In the genomic region with DNA sequence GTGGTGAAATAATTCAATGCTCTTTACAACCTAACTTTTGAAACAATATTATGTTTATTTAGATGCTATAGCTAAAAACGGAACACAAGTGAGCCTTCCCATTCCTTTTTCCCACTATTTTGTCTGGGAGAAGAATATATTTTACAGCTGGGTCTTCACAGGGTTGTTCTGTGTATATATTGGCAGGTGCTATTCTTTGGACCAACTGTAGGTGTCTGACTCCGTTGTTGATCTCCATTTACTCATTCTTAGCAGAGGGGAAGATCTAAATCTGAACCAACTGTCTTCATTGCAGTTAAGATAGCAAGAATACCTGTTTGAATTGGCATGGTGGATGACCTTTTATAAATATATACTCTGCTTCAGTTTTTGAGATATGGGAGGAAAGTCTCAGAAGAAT, we compare ENCODE assay signal across 11 cellular contexts.
A peak's percentile ranks its signal among the peaks of the same experiment; 100 is the strongest.
DNase-seq lines count a peak whose midpoint lies in the region; ATAC-seq and TF ChIP-seq lines count a peak whose summit lies in the region.
"Had no signal": no experiment of that assay in that cellular context is flagged by ENCODE, and none has a peak within 500 bp of the region (broad histone marks: within the 10 kb centered on the region; RNA-seq: fewer than 3 reads in every experiment).

No MANE protein-coding gene starts in this region.

- ATAC-seq in activated CD8-positive, alpha-beta T cell treated with anti-CD3 and anti-CD28 coated beads for 36 hours = no peak
- ATAC-seq in activated CD8-positive, alpha-beta T cell treated with anti-CD3 and anti-CD28 coated beads, Interleukin-2, amount 10 ng/mL, durations not matched to agents 7 days and 5 days = no peak
- ATAC-seq in HG02885 (IDR thresholded peaks at IDR 0.05; ENCODE audit: poor library complexity, unreplicated experiment) (peak; percentile 93), SK-N-SH treated with all-trans-retinoic acid at 6 μM for 48 hours (peak; percentile 65)
- ATAC-seq in stimulated activated memory B cell treated with anti-CD40 and anti-IgM and Interleukin-4, amounts not matched to agents 10 μg/mL and 1 μg/mL and 100 μg/mL, for 72 hours = peak; percentile 41
- ATAC-seq: activated naive CD8-positive, alpha-beta T cell treated with anti-CD3 and anti-CD28 coated beads, Interleukin-2, amount 50 U/mL, for 24 hours had no signal

- peak; percentile 26 for TF ChIP-seq CTCF in activated CD8-positive, alpha-beta T cell treated with anti-CD3 and anti-CD28 coated beads for 36 hours (IDR thresholded peaks at IDR 0.05)

- no peak overlapping the region for H3K4me3 Mint-ChIP-seq in activated CD8-positive, alpha-beta T cell treated with anti-CD3 and anti-CD28 coated beads for 36 hours
- no peak overlapping the region for H3K4me3 Mint-ChIP-seq in activated CD8-positive, alpha-beta T cell treated with anti-CD3 and anti-CD28 coated beads, Interleukin-2, amount 10 ng/mL, durations not matched to agents 7 days and 5 days
- H3K4me3 Mint-ChIP-seq in stimulated activated memory B cell treated with anti-CD40 and anti-IgM and Interleukin-4, amounts not matched to agents 10 μg/mL and 1 μg/mL and 100 μg/mL, for 72 hours = no peak overlapping the region
- H3K4me3 Mint-ChIP-seq: activated naive CD8-positive, alpha-beta T cell treated with anti-CD3 and anti-CD28 coated beads, Interleukin-2, amount 50 U/mL, for 24 hours had no signal

- H3K36me3 Mint-ChIP-seq in activated CD8-positive, alpha-beta T cell treated with anti-CD3 and anti-CD28 coated beads for 36 hours (ENCODE audit: low read depth) = no peaks in the 10 kb centered on the region
- no peaks in the 10 kb centered on the region for H3K36me3 Mint-ChIP-seq in activated CD8-positive, alpha-beta T cell treated with anti-CD3 and anti-CD28 coated beads, Interleukin-2, amount 10 ng/mL, durations not matched to agents 7 days and 5 days (ENCODE audit: low read depth)
- H3K36me3 Mint-ChIP-seq in stimulated activated memory B cell treated with anti-CD40 and anti-IgM and Interleukin-4, amounts not matched to agents 10 μg/mL and 1 μg/mL and 100 μg/mL, for 72 hours = no peaks in the 10 kb centered on the region

- DNase-seq in activated CD8-positive, alpha-beta T cell treated with anti-CD3 and anti-CD28 coated beads for 36 hours = no peak
- DNase-seq in activated CD8-positive, alpha-beta T cell treated with anti-CD3 and anti-CD28 coated beads, Interleukin-2, amount 10 ng/mL, durations not matched to agents 7 days and 5 days = no peak
- DNase-seq in HPDE6-E6E7 (ENCODE audit: extremely low spot score) = no peak
- no peak for DNase-seq in GM03348 (ENCODE audit: low spot score)
- no peak for DNase-seq in COLO668 (lab: John Stamatoyannopoulos, UW; ENCODE audit: unreplicated experiment)
- DNase-seq: activated naive CD8-positive, alpha-beta T cell treated with anti-CD3 and anti-CD28 coated beads, Interleukin-2, amount 50 U/mL, for 24 hours; NK-92 treated with Interleukin-12 subunit alpha and Interleukin-12 subunit beta, amount 100 ng/mL, for 24 hours; stimulated activated CD4-positive, alpha-beta T cell treated with anti-CD3 and anti-CD28 coated beads, Interleukin-1b, Interleukin-23, amount 100 ng/mL, for 48 hours had no signal

- no peak overlapping the region for H3K27ac Mint-ChIP-seq in activated CD8-positive, alpha-beta T cell treated with anti-CD3 and anti-CD28 coated beads for 36 hours
- no peak overlapping the region for H3K27ac Mint-ChIP-seq in activated CD8-positive, alpha-beta T cell treated with anti-CD3 and anti-CD28 coated beads, Interleukin-2, amount 10 ng/mL, durations not matched to agents 7 days and 5 days
- H3K27ac Mint-ChIP-seq in stimulated activated memory B cell treated with anti-CD40 and anti-IgM and Interleukin-4, amounts not matched to agents 10 μg/mL and 1 μg/mL and 100 μg/mL, for 72 hours = no peak overlapping the region
- H3K27ac Mint-ChIP-seq: activated naive CD8-positive, alpha-beta T cell treated with anti-CD3 and anti-CD28 coated beads, Interleukin-2, amount 50 U/mL, for 24 hours had no signal

- H3K4me1 Mint-ChIP-seq in activated CD8-positive, alpha-beta T cell treated with anti-CD3 and anti-CD28 coated beads for 36 hours (ENCODE audit: low read depth) = no peaks in the 10 kb centered on the region
- no peaks in the 10 kb centered on the region for H3K4me1 Mint-ChIP-seq in activated CD8-positive, alpha-beta T cell treated with anti-CD3 and anti-CD28 coated beads, Interleukin-2, amount 10 ng/mL, durations not matched to agents 7 days and 5 days (ENCODE audit: low read depth)
- H3K4me1 Mint-ChIP-seq in stimulated activated memory B cell treated with anti-CD40 and anti-IgM and Interleukin-4, amounts not matched to agents 10 μg/mL and 1 μg/mL and 100 μg/mL, for 72 hours = peaks cover 9% of the 10 kb centered on the region
- H3K4me1 Mint-ChIP-seq: activated naive CD8-positive, alpha-beta T cell treated with anti-CD3 and anti-CD28 coated beads, Interleukin-2, amount 50 U/mL, for 24 hours had no signal

- H3K27me3 Mint-ChIP-seq in activated CD8-positive, alpha-beta T cell treated with anti-CD3 and anti-CD28 coated beads for 36 hours = no peaks in the 10 kb centered on the region
- no peaks in the 10 kb centered on the region for H3K27me3 Mint-ChIP-seq in activated CD8-positive, alpha-beta T cell treated with anti-CD3 and anti-CD28 coated beads, Interleukin-2, amount 10 ng/mL, durations not matched to agents 7 days and 5 days (ENCODE audit: low read depth)
- H3K27me3 Mint-ChIP-seq in stimulated activated memory B cell treated with anti-CD40 and anti-IgM and Interleukin-4, amounts not matched to agents 10 μg/mL and 1 μg/mL and 100 μg/mL, for 72 hours = no peaks in the 10 kb centered on the region
- H3K27me3 Mint-ChIP-seq: activated naive CD8-positive, alpha-beta T cell treated with anti-CD3 and anti-CD28 coated beads, Interleukin-2, amount 50 U/mL, for 24 hours had no signal

- CTCF ChIA-PET in activated CD8-positive, alpha-beta T cell treated with anti-CD3 and anti-CD28 coated beads for 36 hours (lab: Charles Lee) = interaction anchor here (0.6 kb wide), 1 partner anchor 20 kb away, joined by 3 read pairs; no protein-coding TSS in a partner anchor
- CTCF ChIA-PET in activated CD8-positive, alpha-beta T cell treated with anti-CD3 and anti-CD28 coated beads, Interleukin-2, amount 10 ng/mL, durations not matched to agents 7 days and 5 days (lab: Charles Lee) = interaction anchor here (1.2 kb wide), 1 partner anchor 230 kb away, joined by 3 read pairs; no protein-coding TSS in a partner anchor

- intact Hi-C loops in activated CD8-positive, alpha-beta T cell treated with anti-CD3 and anti-CD28 coated beads for 36 hours (cut with micrococcal nuclease) = no loop called here

- POLR2A ChIA-PET in activated CD8-positive, alpha-beta T cell treated with anti-CD3 and anti-CD28 coated beads for 36 hours (lab: Charles Lee) = no interaction called here
- POLR2A ChIA-PET in activated CD8-positive, alpha-beta T cell treated with anti-CD3 and anti-CD28 coated beads, Interleukin-2, amount 10 ng/mL, durations not matched to agents 7 days and 5 days (lab: Charles Lee) = no interaction called here

- H3K9me3 Mint-ChIP-seq in activated CD8-positive, alpha-beta T cell treated with anti-CD3 and anti-CD28 coated beads for 36 hours = peaks cover 3% of the 10 kb centered on the region
- no peaks in the 10 kb centered on the region for H3K9me3 Mint-ChIP-seq in activated CD8-positive, alpha-beta T cell treated with anti-CD3 and anti-CD28 coated beads, Interleukin-2, amount 10 ng/mL, durations not matched to agents 7 days and 5 days (ENCODE audit: insufficient read depth)
- no peaks in the 10 kb centered on the region for H3K9me3 Mint-ChIP-seq in stimulated activated memory B cell treated with anti-CD40 and anti-IgM and Interleukin-4, amounts not matched to agents 10 μg/mL and 1 μg/mL and 100 μg/mL, for 72 hours

TF ChIP-seq in SK-N-SH treated with all-trans-retinoic acid at 6 μM for 48 hours, 23 proteins besides CTCF, POLR2A, EP300 and RAD21:
- TF ChIP-seq ZFP3 (CRISPR knock-in tag; IDR thresholded peaks at IDR 0.05) = no peak

Comparison
In these comparisons a context has a peak if more than half of its experiments do, and no peak if none do; other contexts are left out.
1. ATAC-seq: peak in HG02885 (single experiment), SK-N-SH treated with all-trans-retinoic acid at 6 μM for 48 hours (single experiment) and stimulated activated memory B cell treated with anti-CD40 and anti-IgM and Interleukin-4, amounts not matched to agents 10 μg/mL and 1 μg/mL and 100 μg/mL, for 72 hours (single experiment); none in activated CD8-positive, alpha-beta T cell treated with anti-CD3 and anti-CD28 coated beads for 36 hours (single experiment) and activated CD8-positive, alpha-beta T cell treated with anti-CD3 and anti-CD28 coated beads, Interleukin-2, amount 10 ng/mL, durations not matched to agents 7 days and 5 days (single experiment).